18 cellular contexts compared by ENCODE assay signal in the genomic region with DNA sequence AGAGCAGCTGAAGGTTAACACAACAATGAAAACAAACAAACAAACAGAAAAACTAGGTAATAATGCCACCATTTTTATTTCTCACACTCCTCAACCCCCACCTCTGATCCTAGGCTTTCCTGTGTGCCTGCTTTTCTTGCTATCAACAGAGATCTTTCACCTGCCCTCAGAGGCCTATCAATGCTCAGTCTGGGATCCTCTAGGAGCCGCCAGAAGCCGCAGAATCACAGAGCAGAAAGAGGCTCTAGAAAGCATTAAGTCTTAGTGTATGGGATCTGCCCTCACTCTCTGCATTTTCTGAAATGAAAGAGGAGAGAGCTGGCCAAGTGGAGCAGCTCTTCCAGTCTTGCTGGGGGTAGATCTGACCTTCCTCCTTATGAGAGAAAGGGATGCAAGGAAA.
A peak's percentile ranks its signal among the peaks of the same experiment; 100 is the strongest.
DNase-seq lines count a peak whose midpoint lies in the region; ATAC-seq and FAIRE-seq lines count a peak whose summit lies in the region.
"Had no signal": no experiment of that assay in that cellular context is flagged by ENCODE, and none has a peak within 500 bp of the region (broad histone marks: within the 10 kb centered on the region; RNA-seq: fewer than 3 reads in every experiment).

No MANE protein-coding gene starts in this region.

- H3K9ac ChIP-seq in NT2/D1 (ENCODE audit: insufficient read length, low read depth) = no peak overlapping the region

- 45 to 79% (median 75%) methylated on average over 2 of the region's 2 CpGs for WGBS in small intestine, 3 donors

- intact Hi-C loops in head of caudate nucleus (cut with DNase I) = no loop called here

- ATAC-seq in HG02571 (IDR thresholded peaks at IDR 0.05; ENCODE audit: unreplicated experiment) (no peak), HG03175 (IDR thresholded peaks at IDR 0.05; ENCODE audit: unreplicated experiment) (no peak)
- ATAC-seq: activated CD8-positive, alpha-beta T cell treated with anti-CD3 and anti-CD28 coated beads for 36 hours; activated T-cell treated with anti-CD3 and anti-CD28 coated beads, Interleukin-2, amount 50 U/mL, for 72 hours; stimulated activated effector memory CD8-positive, alpha-beta T cell treated with anti-CD3 and anti-CD28 coated beads, Interleukin-12 subunit alpha, Interleukin-12 subunit beta, amount 100 ng/mL, for 72 hours had no signal

- no peak overlapping the region for H3K27ac ChIP-seq in small intestine (ENCODE audit: low read depth in 1 of 2, low read length in 1 of 2)
- H3K27ac ChIP-seq: thoracic aorta had no signal

- H3K9me3 ChIP-seq in NT2/D1 (ENCODE audit: insufficient read depth, low read length) (no peaks in the 10 kb centered on the region), small intestine (ENCODE audit: control insufficient read depth, low read depth) (no peaks in the 10 kb centered on the region)
- H3K9me3 ChIP-seq: thoracic aorta had no signal

- FAIRE-seq in small intestine (lab: Jason Lieb, UNC) = no peak
- FAIRE-seq: astrocyte, GM18507 had no signal

- H3K4me3 ChIP-seq in NT2/D1 (ENCODE audit: insufficient read length, low read depth) = no peak overlapping the region
- no peak overlapping the region for H3K4me3 ChIP-seq in small intestine (ENCODE audit: low read depth in 1 of 2, low read length in 2 of 2)
- H3K4me3 ChIP-seq: thoracic aorta had no signal

- no peaks in the 10 kb centered on the region for H3K4me1 ChIP-seq in NT2/D1 (ENCODE audit: insufficient read depth, insufficient read length)
- H3K4me1 ChIP-seq in small intestine (ENCODE audit: control insufficient read depth in 2 of 2, insufficient read depth in 1 of 2, low read depth in 1 of 2, low read length in 1 of 2) = no peaks in the 10 kb centered on the region

- peak; percentile 37 for DNase-seq in NCI-H748 (lab: John Stamatoyannopoulos, UW; ENCODE audit: unreplicated experiment)
- no peak for DNase-seq in NCI-H748 treated with DMSO at 0.1 percent for 48 hours (lab: John Stamatoyannopoulos, UW)
- DNase-seq in NT2/D1 (ENCODE audit: low read depth, low spot score) = peak; percentile 16
- DNase-seq in head of caudate nucleus = peak in 30 of 42 donors; percentile 16 to 81 (median 42)
- DNase-seq in small intestine = peak; percentile 14
- DNase-seq in 8988T = no peak
- DNase-seq: activated B cell treated with CpG ODN at 0.5 μM for 24 hours; activated CD8-positive, alpha-beta T cell treated with anti-CD3 and anti-CD28 coated beads for 36 hours; activated T-cell treated with anti-CD3 and anti-CD28 coated beads, Interleukin-2, amount 50 U/mL, for 72 hours; CD4-positive, CD25-positive, alpha-beta regulatory T cell; DMS79 treated with DMSO at 0.1 percent for 48 hours; stimulated activated CD4-positive, alpha-beta T cell treated with anti-CD3 and anti-CD28 coated beads, Interleukin-15, amount 100 ng/mL, for 24 hours had no signal

- H3K36me3 ChIP-seq in NT2/D1 (ENCODE audit: insufficient read depth, insufficient read length, low read length) (no peaks in the 10 kb centered on the region), small intestine (ENCODE audit: control insufficient read depth in 2 of 2, insufficient read depth in 2 of 2, low read length in 2 of 2) (no peaks in the 10 kb centered on the region)
- H3K36me3 ChIP-seq: thoracic aorta had no signal

- H3K27me3 ChIP-seq in NT2/D1 (ENCODE audit: insufficient read depth, insufficient read length) (no peaks in the 10 kb centered on the region), small intestine (ENCODE audit: control insufficient read depth in 2 of 2, insufficient read depth in 2 of 2, low read length in 2 of 2) (no peaks in the 10 kb centered on the region)

Comparison
In these comparisons a context has a peak if more than half of its experiments do, and no peak if none do; other contexts are left out.
1. DNase-seq: peak in NCI-H748 (single experiment), NT2/D1 (single experiment), head of caudate nucleus (30 of 42) and small intestine (single experiment); none in NCI-H748 treated with DMSO at 0.1 percent for 48 hours (single experiment) and 8988T (single experiment).